Comparison of ENCODE assay signal across 15 cellular contexts in genomic region chr7:158140538-158141220, GRCh38.
A peak's percentile ranks its signal among the peaks of the same experiment; 100 is the strongest.
DNase-seq lines count a peak whose midpoint lies in the region; ATAC-seq and TF ChIP-seq lines count a peak whose summit lies in the region.
"Had no signal": no experiment of that assay in that cellular context is flagged by ENCODE, and none has a peak within 500 bp of the region (broad histone marks: within the 10 kb centered on the region; RNA-seq: fewer than 3 reads in every experiment).

No MANE protein-coding gene starts in this region.

- H3K4me1 ChIP-seq in BLaER1 = peaks cover 20% of the 10 kb centered on the region
- no peaks in the 10 kb centered on the region for H3K4me1 ChIP-seq in endodermal cell (ENCODE audit: control insufficient read depth, insufficient read depth, low read length)
- H3K4me1 ChIP-seq in trophoblast cell (ENCODE audit: control insufficient read depth in 1 of 2, insufficient read depth in 2 of 2, low read length in 2 of 2) = no peaks in the 10 kb centered on the region
- H3K4me1 ChIP-seq: Caco-2 had no signal

- no peak overlapping the region for H2BK12ac ChIP-seq in trophoblast cell (ENCODE audit: low read length)

- CTCF ChIA-PET in activated CD8-positive, alpha-beta T cell treated with anti-CD3 and anti-CD28 coated beads for 36 hours (lab: Charles Lee) = no interaction called here

- peak overlapping the region; percentile 75; the same call in 1 of the 2 replicates for H3K27ac ChIP-seq in BLaER1
- H3K27ac ChIP-seq in endodermal cell (ENCODE audit: low read depth, low read length) = no peak overlapping the region
- H3K27ac ChIP-seq in trophoblast cell (ENCODE audit: low read depth, low read length) = no peak overlapping the region
- H3K27ac ChIP-seq: C4-2B had no signal

- no peak overlapping the region for H2BK120ac ChIP-seq in trophoblast cell (ENCODE audit: insufficient read depth, low read length, poor library complexity)

- no peak overlapping the region for H3K23ac ChIP-seq in trophoblast cell (ENCODE audit: low read length)

- H3K27ac Mint-ChIP-seq in endodermal cell = no peak overlapping the region
- H3K27ac Mint-ChIP-seq in activated CD8-positive, alpha-beta T cell treated with anti-CD3 and anti-CD28 coated beads for 36 hours = no peak overlapping the region
- H3K27ac Mint-ChIP-seq: B cell; CD4-positive, alpha-beta T cell; GM23338 had no signal

- H3K4me1 Mint-ChIP-seq in endodermal cell = no peaks in the 10 kb centered on the region
- no peaks in the 10 kb centered on the region for H3K4me1 Mint-ChIP-seq in activated CD8-positive, alpha-beta T cell treated with anti-CD3 and anti-CD28 coated beads for 36 hours (ENCODE audit: low read depth)
- H3K4me1 Mint-ChIP-seq: B cell, GM23338 had no signal

- no peaks in the 10 kb centered on the region for H3K79me1 ChIP-seq in trophoblast cell (ENCODE audit: low read length)

- H3K9me3 ChIP-seq in BLaER1 (peaks cover 24% of the 10 kb centered on the region), endodermal cell (ENCODE audit: control insufficient read depth, low read length) (peaks cover 88% of the 10 kb centered on the region), trophoblast cell (ENCODE audit: insufficient read depth, low read depth, low read length) (peaks cover 71% of the 10 kb centered on the region)

- H3K4me2 ChIP-seq in BLaER1 (peak overlapping the region; percentile 71), trophoblast cell (ENCODE audit: low read length) (no peak overlapping the region)
- H3K4me2 ChIP-seq: GM23338 had no signal

- H3K4ac ChIP-seq in trophoblast cell (ENCODE audit: low read depth, low read length) = no peak overlapping the region

- no peaks in the 10 kb centered on the region for H3K36me3 Mint-ChIP-seq in endodermal cell (ENCODE audit: low read depth)
- no peaks in the 10 kb centered on the region for H3K36me3 Mint-ChIP-seq in activated CD8-positive, alpha-beta T cell treated with anti-CD3 and anti-CD28 coated beads for 36 hours (ENCODE audit: low read depth)

- intact Hi-C loops in activated CD8-positive, alpha-beta T cell treated with anti-CD3 and anti-CD28 coated beads for 36 hours (cut with micrococcal nuclease) = no loop called here

- no peaks in the 10 kb centered on the region for H3K36me3 ChIP-seq in BLaER1
- no peaks in the 10 kb centered on the region for H3K36me3 ChIP-seq in endodermal cell (ENCODE audit: control insufficient read depth, insufficient read depth, low read length)
- H3K36me3 ChIP-seq in trophoblast cell (ENCODE audit: control insufficient read depth in 1 of 2, insufficient read depth in 2 of 2, low read length in 2 of 2) = no peaks in the 10 kb centered on the region

- H3K4me3 ChIP-seq in BLaER1 = 0 out of 2 replicates have a peak overlapping the region, but pooled peaks have one; percentile 22
- no peak overlapping the region for H3K4me3 ChIP-seq in endodermal cell (ENCODE audit: low read length)
- peak overlapping the region; percentile 61 for H3K4me3 ChIP-seq in trophoblast cell (ENCODE audit: low read depth, low read length)
- H3K4me3 ChIP-seq: GM23338 had no signal

- no peaks in the 10 kb centered on the region for H4K20me1 ChIP-seq in BLaER1

- H2AFZ ChIP-seq in trophoblast cell (ENCODE audit: insufficient read depth, low read length, poor library complexity) = no peak overlapping the region
- H2AFZ ChIP-seq: GM23338 had no signal

- no peak overlapping the region for H3K18ac ChIP-seq in trophoblast cell (ENCODE audit: low read length)

- no peak overlapping the region for H4K8ac ChIP-seq in trophoblast cell (ENCODE audit: low read depth, low read length)

- H3K9ac ChIP-seq in BLaER1 (peak overlapping the region; percentile 54; the same call in 1 of the 2 replicates), endodermal cell (ENCODE audit: extremely low read depth, low read length, poor library complexity, severe bottlenecking) (no peak overlapping the region), trophoblast cell (ENCODE audit: low read length) (no peak overlapping the region)

- no peak overlapping the region for H2AK5ac ChIP-seq in trophoblast cell (ENCODE audit: low read length)

- no peaks in the 10 kb centered on the region for H3K27me3 Mint-ChIP-seq in endodermal cell (ENCODE audit: insufficient read depth)
- H3K27me3 Mint-ChIP-seq in activated CD8-positive, alpha-beta T cell treated with anti-CD3 and anti-CD28 coated beads for 36 hours = no peaks in the 10 kb centered on the region
- H3K27me3 Mint-ChIP-seq: B cell; CD4-positive, alpha-beta T cell had no signal

- no peak overlapping the region for H3K14ac ChIP-seq in trophoblast cell (ENCODE audit: low read length)

- H2BK5ac ChIP-seq in trophoblast cell (ENCODE audit: low read depth, low read length, poor library complexity) = no peak overlapping the region

- no peak overlapping the region for H4K91ac ChIP-seq in trophoblast cell (ENCODE audit: low read depth, low read length)

- H3K4me3 Mint-ChIP-seq in endodermal cell = no peak overlapping the region
- no peak overlapping the region for H3K4me3 Mint-ChIP-seq in activated CD8-positive, alpha-beta T cell treated with anti-CD3 and anti-CD28 coated beads for 36 hours
- H3K4me3 Mint-ChIP-seq: B cell; CD4-positive, alpha-beta T cell; GM23338 had no signal

- peaks cover 6% of the 10 kb centered on the region for H3K9me3 Mint-ChIP-seq in endodermal cell
- H3K9me3 Mint-ChIP-seq in activated CD8-positive, alpha-beta T cell treated with anti-CD3 and anti-CD28 coated beads for 36 hours = peaks cover 2% of the 10 kb centered on the region
- H3K9me3 Mint-ChIP-seq: CD4-positive, alpha-beta T cell had no signal

- peak; percentile 20 for DNase-seq in endodermal cell
- peak; percentile 45 for DNase-seq in mesenteric fat pad (ENCODE audit: low spot score)
- DNase-seq in trophoblast cell = no peak
- DNase-seq in HCEC 1CT = no peak
- no peak for DNase-seq in activated CD8-positive, alpha-beta T cell treated with anti-CD3 and anti-CD28 coated beads for 36 hours
- DNase-seq: 8988T; Caco-2; CD4-positive, alpha-beta T cell; DMS79; GDM1 had no signal

- WGBS in endodermal cell (ENCODE audit: insufficient coverage in 1 of 2, insufficient read length in 1 of 2), 2 experiments = 84 to 90% methylated on average over 24 to 30 of the region's 31 CpGs
- no CpG with 5 or more reads among the region's 31 CpGs for WGBS in trophoblast cell (ENCODE audit: extremely low coverage, insufficient coverage, insufficient read length)

- POLR2A ChIA-PET in activated CD8-positive, alpha-beta T cell treated with anti-CD3 and anti-CD28 coated beads for 36 hours (lab: Charles Lee) = no interaction called here

- no peak overlapping the region for H4K12ac ChIP-seq in trophoblast cell (ENCODE audit: low read depth, low read length)

- H3K27me3 ChIP-seq in BLaER1 = no peaks in the 10 kb centered on the region
- no peaks in the 10 kb centered on the region for H3K27me3 ChIP-seq in endodermal cell (ENCODE audit: control insufficient read depth, insufficient read depth, low read length, poor library complexity, severe bottlenecking)
- H3K27me3 ChIP-seq in trophoblast cell (ENCODE audit: insufficient read depth, low read length) = no peaks in the 10 kb centered on the region

- ATAC-seq in HG03432 (IDR thresholded peaks at IDR 0.05; ENCODE audit: unreplicated experiment) = no peak
- ATAC-seq in activated CD8-positive, alpha-beta T cell treated with anti-CD3 and anti-CD28 coated beads for 36 hours = no peak
- ATAC-seq: GM23338 had no signal

- no peaks in the 10 kb centered on the region for H3K79me2 ChIP-seq in trophoblast cell (ENCODE audit: control insufficient read depth, insufficient read depth, low read length, poor library complexity)

- no peak for TF ChIP-seq CTCF in endodermal cell (conservative IDR thresholded peaks at IDR 0.05)
- TF ChIP-seq CTCF in activated CD8-positive, alpha-beta T cell treated with anti-CD3 and anti-CD28 coated beads for 36 hours (IDR thresholded peaks at IDR 0.05) = no peak

Comparison
In these comparisons a context has a peak if more than half of its experiments do, and no peak if none do; other contexts are left out.
1. DNase-seq: peak in endodermal cell (single experiment) and mesenteric fat pad (single experiment); none in trophoblast cell (0 of 2), HCEC 1CT (single experiment) and activated CD8-positive, alpha-beta T cell treated with anti-CD3 and anti-CD28 coated beads for 36 hours (single experiment).